1 cellular context compared by ENCODE assay signal in the genomic region with DNA sequence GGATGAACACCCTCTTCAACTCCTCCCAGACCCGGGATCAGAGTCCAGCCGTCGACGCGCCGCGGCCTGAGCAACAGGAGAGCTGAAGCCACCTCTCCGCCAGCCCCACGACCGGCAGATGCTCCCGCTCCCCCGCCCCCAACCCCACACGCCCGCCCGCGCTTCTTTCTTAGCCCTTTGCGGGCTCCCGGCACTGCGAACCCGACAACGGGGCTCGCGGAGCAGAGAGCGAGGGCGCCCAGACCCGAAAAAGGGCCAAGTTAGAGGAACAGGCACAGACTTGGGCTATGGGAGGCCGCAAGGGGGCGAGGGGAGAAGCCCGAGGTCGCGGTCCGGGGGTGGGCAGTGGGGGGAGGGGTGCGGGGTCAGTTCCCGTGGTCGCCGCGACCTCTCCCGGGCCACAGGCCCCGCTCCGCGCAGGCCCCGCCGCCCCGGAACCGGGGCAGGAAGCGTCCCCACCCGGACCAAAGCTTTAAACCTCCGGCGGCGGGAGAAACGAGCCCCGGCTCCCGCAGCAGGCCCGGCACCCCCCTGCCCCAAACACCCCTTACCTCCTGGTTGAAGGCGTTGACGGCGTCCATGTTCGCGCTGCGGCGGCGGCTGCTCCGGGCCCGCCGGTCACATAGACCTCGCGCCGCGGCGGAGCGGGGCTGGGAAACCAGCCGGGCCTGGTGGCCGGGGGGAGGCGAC.
TF ChIP-seq lines count a peak whose summit lies in the region.

No MANE protein-coding gene starts in this region.

TF ChIP-seq in GM12878, 131 proteins besides CTCF, POLR2A, EP300 and RAD21 (continued from another document):
- 0 out of 2 replicates have a peak, but pooled peaks have one; percentile 34 for TF ChIP-seq ZBTB11 (CRISPR knock-in tag; IDR thresholded peaks at IDR 0.05)
- TF ChIP-seq JUND (IDR thresholded peaks at IDR 0.05; ENCODE audit: low read depth, low read length): no peak
- TF ChIP-seq NR2F1 (conservative IDR thresholded peaks at IDR 0.05): peak; percentile 37; the same call in 1 of the 2 replicates
- no peak for TF ChIP-seq ESRRA (IDR thresholded peaks at IDR 0.05; ENCODE audit: low read length)
- 0 out of 2 replicates have a peak, but pooled peaks have one; percentile 23 for TF ChIP-seq SIN3A (IDR thresholded peaks at IDR 0.05; ENCODE audit: low read depth, low read length)
- no peak for TF ChIP-seq CBX5 (IDR thresholded peaks at IDR 0.05; ENCODE audit: low read depth)
- no peak for TF ChIP-seq ZNF274 (IDR thresholded peaks at IDR 0.05; ENCODE audit: insufficient read depth, insufficient read length)
- TF ChIP-seq, protein P1, sequence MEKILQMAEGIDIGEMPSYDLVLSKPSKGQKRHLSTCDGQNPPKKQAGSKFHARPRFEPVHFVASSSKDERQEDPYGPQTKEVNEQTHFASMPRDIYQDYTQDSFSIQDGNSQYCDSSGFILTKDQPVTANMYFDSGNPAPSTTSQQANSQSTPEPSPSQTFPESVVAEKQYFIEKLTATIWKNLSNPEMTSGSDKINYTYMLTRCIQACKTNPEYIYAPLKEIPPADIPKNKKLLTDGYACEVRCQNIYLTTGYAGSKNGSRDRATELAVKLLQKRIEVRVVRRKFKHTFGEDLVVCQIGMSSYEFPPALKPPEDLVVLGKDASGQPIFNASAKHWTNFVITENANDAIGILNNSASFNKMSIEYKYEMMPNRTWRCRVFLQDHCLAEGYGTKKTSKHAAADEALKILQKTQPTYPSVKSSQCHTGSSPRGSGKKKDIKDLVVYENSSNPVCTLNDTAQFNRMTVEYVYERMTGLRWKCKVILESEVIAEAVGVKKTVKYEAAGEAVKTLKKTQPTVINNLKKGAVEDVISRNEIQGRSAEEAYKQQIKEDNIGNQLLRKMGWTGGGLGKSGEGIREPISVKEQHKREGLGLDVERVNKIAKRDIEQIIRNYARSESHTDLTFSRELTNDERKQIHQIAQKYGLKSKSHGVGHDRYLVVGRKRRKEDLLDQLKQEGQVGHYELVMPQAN (conservative IDR thresholded peaks at IDR 0.05): peak; percentile 35; the same call in 1 of the 2 replicates
- peak; percentile 91; the same call in 1 of the 2 replicates for TF ChIP-seq ASH2L (IDR thresholded peaks at IDR 0.05; ENCODE audit: borderline replicate concordance, low read depth)
- TF ChIP-seq LARP7 (IDR thresholded peaks at IDR 0.05): 0 out of 2 replicates have a peak, but pooled peaks have one; percentile 73
- no peak for TF ChIP-seq CBFB (IDR thresholded peaks at IDR 0.05; ENCODE audit: low read depth)
- TF ChIP-seq STAT3 (IDR thresholded peaks at IDR 0.05; ENCODE audit: low read depth, low read length): no peak
- no peak for TF ChIP-seq SREBF2 (IDR thresholded peaks at IDR 0.05; ENCODE audit: low read length)
- no peak for TF ChIP-seq PBX3 (IDR thresholded peaks at IDR 0.05; ENCODE audit: insufficient replicate concordance, low read depth, low read length)
- TF ChIP-seq ZNF24 (IDR thresholded peaks at IDR 0.05): no peak
- no peak for TF ChIP-seq SKIL (IDR thresholded peaks at IDR 0.05; ENCODE audit: low read depth, poor library complexity, severe bottlenecking)
- TF ChIP-seq, protein P2, sequence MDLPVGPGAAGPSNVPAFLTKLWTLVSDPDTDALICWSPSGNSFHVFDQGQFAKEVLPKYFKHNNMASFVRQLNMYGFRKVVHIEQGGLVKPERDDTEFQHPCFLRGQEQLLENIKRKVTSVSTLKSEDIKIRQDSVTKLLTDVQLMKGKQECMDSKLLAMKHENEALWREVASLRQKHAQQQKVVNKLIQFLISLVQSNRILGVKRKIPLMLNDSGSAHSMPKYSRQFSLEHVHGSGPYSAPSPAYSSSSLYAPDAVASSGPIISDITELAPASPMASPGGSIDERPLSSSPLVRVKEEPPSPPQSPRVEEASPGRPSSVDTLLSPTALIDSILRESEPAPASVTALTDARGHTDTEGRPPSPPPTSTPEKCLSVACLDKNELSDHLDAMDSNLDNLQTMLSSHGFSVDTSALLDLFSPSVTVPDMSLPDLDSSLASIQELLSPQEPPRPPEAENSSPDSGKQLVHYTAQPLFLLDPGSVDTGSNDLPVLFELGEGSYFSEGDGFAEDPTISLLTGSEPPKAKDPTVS (IDR thresholded peaks at IDR 0.05; ENCODE audit: low read depth, low read length): no peak
- TF ChIP-seq RB1 (IDR thresholded peaks at IDR 0.05; ENCODE audit: borderline replicate concordance): 0 out of 2 replicates have a peak, but pooled peaks have one; percentile 35
- 0 out of 2 replicates have a peak, but pooled peaks have one; percentile 16 for TF ChIP-seq SMARCA5 (IDR thresholded peaks at IDR 0.05)
- no peak for TF ChIP-seq NFIC (IDR thresholded peaks at IDR 0.05; ENCODE audit: low read depth, low read length)
- TF ChIP-seq KAT2A (conservative IDR thresholded peaks at IDR 0.05; ENCODE audit: control insufficient read depth, low read depth, low read length): no peak
